1 cellular context compared by ENCODE assay signal in the genomic region with DNA sequence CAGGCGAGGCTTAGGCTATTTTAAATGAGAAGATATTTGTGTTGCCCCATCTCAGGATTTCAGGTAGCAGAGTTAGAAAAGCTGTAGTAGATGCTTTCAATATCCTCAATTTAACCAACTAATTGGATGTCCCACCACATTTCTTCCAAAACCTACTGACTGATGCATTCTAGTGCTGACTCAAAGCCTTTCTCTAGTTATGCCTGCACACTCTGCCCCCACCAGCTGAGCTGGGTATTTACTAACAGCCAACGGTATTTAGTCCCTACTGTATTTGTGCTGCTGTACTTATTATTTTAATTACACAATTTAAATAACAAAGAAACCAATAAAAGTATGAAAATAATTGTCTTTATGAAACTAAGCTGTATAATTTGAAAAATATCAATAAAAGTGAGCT.
TF ChIP-seq lines count a peak whose summit lies in the region.

No MANE protein-coding gene starts in this region.

TF ChIP-seq in GM23338, 12 proteins besides CTCF, POLR2A, EP300 and RAD21 (continued from another document):
- TF ChIP-seq, protein P1, sequence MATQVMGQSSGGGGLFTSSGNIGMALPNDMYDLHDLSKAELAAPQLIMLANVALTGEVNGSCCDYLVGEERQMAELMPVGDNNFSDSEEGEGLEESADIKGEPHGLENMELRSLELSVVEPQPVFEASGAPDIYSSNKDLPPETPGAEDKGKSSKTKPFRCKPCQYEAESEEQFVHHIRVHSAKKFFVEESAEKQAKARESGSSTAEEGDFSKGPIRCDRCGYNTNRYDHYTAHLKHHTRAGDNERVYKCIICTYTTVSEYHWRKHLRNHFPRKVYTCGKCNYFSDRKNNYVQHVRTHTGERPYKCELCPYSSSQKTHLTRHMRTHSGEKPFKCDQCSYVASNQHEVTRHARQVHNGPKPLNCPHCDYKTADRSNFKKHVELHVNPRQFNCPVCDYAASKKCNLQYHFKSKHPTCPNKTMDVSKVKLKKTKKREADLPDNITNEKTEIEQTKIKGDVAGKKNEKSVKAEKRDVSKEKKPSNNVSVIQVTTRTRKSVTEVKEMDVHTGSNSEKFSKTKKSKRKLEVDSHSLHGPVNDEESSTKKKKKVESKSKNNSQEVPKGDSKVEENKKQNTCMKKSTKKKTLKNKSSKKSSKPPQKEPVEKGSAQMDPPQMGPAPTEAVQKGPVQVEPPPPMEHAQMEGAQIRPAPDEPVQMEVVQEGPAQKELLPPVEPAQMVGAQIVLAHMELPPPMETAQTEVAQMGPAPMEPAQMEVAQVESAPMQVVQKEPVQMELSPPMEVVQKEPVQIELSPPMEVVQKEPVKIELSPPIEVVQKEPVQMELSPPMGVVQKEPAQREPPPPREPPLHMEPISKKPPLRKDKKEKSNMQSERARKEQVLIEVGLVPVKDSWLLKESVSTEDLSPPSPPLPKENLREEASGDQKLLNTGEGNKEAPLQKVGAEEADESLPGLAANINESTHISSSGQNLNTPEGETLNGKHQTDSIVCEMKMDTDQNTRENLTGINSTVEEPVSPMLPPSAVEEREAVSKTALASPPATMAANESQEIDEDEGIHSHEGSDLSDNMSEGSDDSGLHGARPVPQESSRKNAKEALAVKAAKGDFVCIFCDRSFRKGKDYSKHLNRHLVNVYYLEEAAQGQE (IDR thresholded peaks at IDR 0.05; ENCODE audit: unreplicated experiment): no peak
